In the genomic region with DNA sequence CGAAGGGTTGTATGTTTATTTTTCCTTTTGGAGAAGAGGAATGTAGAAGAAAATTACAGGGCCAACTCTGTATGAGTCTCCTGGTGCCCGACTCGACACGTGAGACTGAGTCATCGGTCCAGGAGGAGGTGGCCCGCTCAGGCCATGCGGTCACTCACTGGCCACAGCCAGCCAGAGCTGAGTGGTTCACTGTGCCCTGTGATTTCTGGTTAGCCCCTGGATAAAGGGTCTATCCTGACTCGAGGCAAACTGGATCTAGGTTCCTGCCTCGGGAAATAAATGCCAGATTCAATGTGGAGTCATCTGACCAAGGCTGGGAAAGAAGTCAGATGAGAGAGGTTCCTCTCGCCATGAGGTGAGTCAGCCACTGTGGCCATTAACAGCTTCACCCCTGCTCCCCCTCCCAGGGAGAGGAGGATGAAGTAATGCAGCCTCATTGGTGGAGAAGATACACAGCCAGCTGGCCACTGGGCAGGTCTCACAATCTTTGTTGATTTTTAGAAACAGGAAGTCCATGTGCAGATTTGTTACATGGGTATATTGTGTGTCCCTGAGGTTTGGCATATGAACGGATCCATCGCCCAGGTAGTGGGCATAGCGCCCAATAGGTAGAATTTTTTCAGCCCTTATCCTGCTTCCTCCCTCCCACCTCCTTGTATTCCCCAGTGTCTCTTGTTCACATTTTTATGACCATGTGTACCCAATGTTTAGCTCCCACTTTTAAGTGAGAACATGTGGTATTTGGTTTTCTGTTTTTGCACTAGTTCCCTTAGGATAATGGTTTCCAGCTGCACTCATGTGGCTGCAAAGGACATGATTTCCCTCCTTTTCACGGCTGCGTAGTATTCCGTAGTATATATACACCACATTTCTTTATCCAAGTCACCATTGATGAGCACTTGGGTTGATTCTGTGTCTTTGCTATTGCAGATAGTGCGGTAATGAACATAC, we compare ENCODE assay signal across 8 cellular contexts. TPM values are rescaled to one million over a fixed set of nuclear protein-coding genes. Genes with fewer than 3 reads are reported as not detected.
A peak's percentile ranks its signal among the peaks of the same experiment; 100 is the strongest.
DNase-seq lines count a peak whose midpoint lies in the region; ATAC-seq and TF ChIP-seq lines count a peak whose summit lies in the region.

No MANE protein-coding gene starts in this region.

- H2AFZ ChIP-seq in SK-N-SH (ENCODE audit: low read depth): no peak overlapping the region; the same call in 1 of the 2 replicates

- H4K20me1 ChIP-seq in SK-N-SH (ENCODE audit: insufficient read depth): no peaks in the 10 kb centered on the region

- peak; percentile 93 for DNase-seq in GM03348 (ENCODE audit: low spot score)
- DNase-seq in SK-N-SH: no peak
- DNase-seq in foreskin keratinocyte: peak; percentile 66 to 90
- DNase-seq in sciatic nerve (ENCODE audit: low spot score): peak; percentile 90
- no peak for DNase-seq in naive thymus-derived CD8-positive, alpha-beta T cell
- DNase-seq in NCI-H1417 (lab: John Stamatoyannopoulos, UW): no peak
- no peak for DNase-seq in GM20000 (ENCODE audit: low spot score)

- peak overlapping the region; percentile 61 for H3K4me2 ChIP-seq in SK-N-SH

- peaks cover 0 to 2% (median 0%) of the 10 kb centered on the region in 5 donors for H3K27me3 Mint-ChIP-seq in naive thymus-derived CD8-positive, alpha-beta T cell

- no peaks in the 10 kb centered on the region for H3K9me3 Mint-ChIP-seq in naive thymus-derived CD8-positive, alpha-beta T cell

- 38% methylated on average over 17 of the region's 17 CpGs for WGBS in SK-N-SH (ENCODE audit: low lambda C conversion rate)

- H3K36me3 ChIP-seq in SK-N-SH (replicated peaks in 1 of 2; ENCODE audit: control insufficient read depth in 1 of 2, insufficient read depth in 2 of 2, low read length in 1 of 2): peaks cover 4 to 55% of the 10 kb centered on the region in 2 experiments

- H3K9me3 ChIP-seq in SK-N-SH: no peaks in the 10 kb centered on the region

- no peak overlapping the region for H3K4me3 Mint-ChIP-seq in naive thymus-derived CD8-positive, alpha-beta T cell

- POLR2A ChIA-PET in SK-N-SH (lab: Yijun Ruan, JAX): no interaction called here
- POLR2A ChIA-PET in naive thymus-derived CD8-positive, alpha-beta T cell (lab: Charles Lee): interaction anchor here (1.4 kb wide), 1 partner anchor 21 kb away, joined by 3 read pairs; no protein-coding TSS in a partner anchor

- TF ChIP-seq EP300 in SK-N-SH (IDR thresholded peaks at IDR 0.05; ENCODE audit: borderline replicate concordance in 1 of 2, low read depth in 1 of 2, low read length in 1 of 2): peak in 1 of 2 experiments; percentile 43; a peak in 1 of 4 replicates

- peaks cover 0 to 7% (median 5%) of the 10 kb centered on the region in 4 donors for H3K4me1 Mint-ChIP-seq in naive thymus-derived CD8-positive, alpha-beta T cell

- ATAC-seq in foreskin keratinocyte (peak; percentile 48), sciatic nerve (peak; percentile 95), GM18868 (IDR thresholded peaks at IDR 0.05; ENCODE audit: unreplicated experiment) (no peak)
- no peak for ATAC-seq in naive thymus-derived CD8-positive, alpha-beta T cell

- H3K9ac ChIP-seq in SK-N-SH: peak overlapping the region; percentile 58

- no peaks in the 10 kb centered on the region for H3K36me3 Mint-ChIP-seq in naive thymus-derived CD8-positive, alpha-beta T cell

- H3K27me3 ChIP-seq in SK-N-SH (ENCODE audit: insufficient read depth) (no peaks in the 10 kb centered on the region), foreskin keratinocyte (no peaks in the 10 kb centered on the region)

- H3F3A ChIP-seq in SK-N-SH (replicated peaks; ENCODE audit: insufficient read depth): peaks cover 49% of the 10 kb centered on the region

- peak overlapping the region; percentile 50 to 98 for H3K27ac ChIP-seq in SK-N-SH (ENCODE audit: low read depth in 2 of 2, low read length in 1 of 2)
- H3K27ac ChIP-seq in foreskin keratinocyte: no peak overlapping the region

- TF ChIP-seq CTCF in SK-N-SH (IDR thresholded peaks at IDR 0.05): no peak
- no peak for TF ChIP-seq CTCF in foreskin keratinocyte (conservative IDR thresholded peaks at IDR 0.05)
- no peak for TF ChIP-seq CTCF in GM20000 (IDR thresholded peaks at IDR 0.05; ENCODE audit: extremely low read depth, missing control alignments)

- H3K4me3 ChIP-seq in SK-N-SH (ENCODE audit: low read depth in 2 of 2, low read length in 1 of 2): peak overlapping the region in 1 of 2 experiments; percentile 1; a peak in 1 of 4 replicates

- CTCF ChIA-PET in SK-N-SH (lab: Yijun Ruan, JAX): interaction anchor here (1.8 to 17.6 kb wide), 3 partner anchors 10 to 106 kb away, joined by 5 to 458 read pairs (median 7); a partner anchor contains a TSS

- no peak overlapping the region for H3K27ac Mint-ChIP-seq in naive thymus-derived CD8-positive, alpha-beta T cell

- intact Hi-C loops in sciatic nerve (cut with DNase I): no loop called here

- no peaks in the 10 kb centered on the region for H3K9me2 ChIP-seq in SK-N-SH

- TF ChIP-seq RAD21 in SK-N-SH (IDR thresholded peaks at IDR 0.05; ENCODE audit: low read length): no peak

- H3K79me2 ChIP-seq in SK-N-SH (ENCODE audit: insufficient read depth): peaks cover 65% of the 10 kb centered on the region

- H3K4me1 ChIP-seq in SK-N-SH (ENCODE audit: control insufficient read depth in 1 of 2, insufficient read depth in 2 of 2, low read depth in 1 of 2, low read length in 1 of 2) (peaks cover 3 to 7% of the 10 kb centered on the region in 2 experiments; a peak in 3 of 4 replicates), foreskin keratinocyte (no peaks in the 10 kb centered on the region)

TF ChIP-seq in SK-N-SH, 30 proteins besides CTCF, POLR2A, EP300 and RAD21 (continues in another document):
- no peak for TF ChIP-seq MEF2A (IDR thresholded peaks at IDR 0.05; ENCODE audit: borderline replicate concordance, low read depth)
- TF ChIP-seq, protein P1, sequence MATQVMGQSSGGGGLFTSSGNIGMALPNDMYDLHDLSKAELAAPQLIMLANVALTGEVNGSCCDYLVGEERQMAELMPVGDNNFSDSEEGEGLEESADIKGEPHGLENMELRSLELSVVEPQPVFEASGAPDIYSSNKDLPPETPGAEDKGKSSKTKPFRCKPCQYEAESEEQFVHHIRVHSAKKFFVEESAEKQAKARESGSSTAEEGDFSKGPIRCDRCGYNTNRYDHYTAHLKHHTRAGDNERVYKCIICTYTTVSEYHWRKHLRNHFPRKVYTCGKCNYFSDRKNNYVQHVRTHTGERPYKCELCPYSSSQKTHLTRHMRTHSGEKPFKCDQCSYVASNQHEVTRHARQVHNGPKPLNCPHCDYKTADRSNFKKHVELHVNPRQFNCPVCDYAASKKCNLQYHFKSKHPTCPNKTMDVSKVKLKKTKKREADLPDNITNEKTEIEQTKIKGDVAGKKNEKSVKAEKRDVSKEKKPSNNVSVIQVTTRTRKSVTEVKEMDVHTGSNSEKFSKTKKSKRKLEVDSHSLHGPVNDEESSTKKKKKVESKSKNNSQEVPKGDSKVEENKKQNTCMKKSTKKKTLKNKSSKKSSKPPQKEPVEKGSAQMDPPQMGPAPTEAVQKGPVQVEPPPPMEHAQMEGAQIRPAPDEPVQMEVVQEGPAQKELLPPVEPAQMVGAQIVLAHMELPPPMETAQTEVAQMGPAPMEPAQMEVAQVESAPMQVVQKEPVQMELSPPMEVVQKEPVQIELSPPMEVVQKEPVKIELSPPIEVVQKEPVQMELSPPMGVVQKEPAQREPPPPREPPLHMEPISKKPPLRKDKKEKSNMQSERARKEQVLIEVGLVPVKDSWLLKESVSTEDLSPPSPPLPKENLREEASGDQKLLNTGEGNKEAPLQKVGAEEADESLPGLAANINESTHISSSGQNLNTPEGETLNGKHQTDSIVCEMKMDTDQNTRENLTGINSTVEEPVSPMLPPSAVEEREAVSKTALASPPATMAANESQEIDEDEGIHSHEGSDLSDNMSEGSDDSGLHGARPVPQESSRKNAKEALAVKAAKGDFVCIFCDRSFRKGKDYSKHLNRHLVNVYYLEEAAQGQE (IDR thresholded peaks at IDR 0.05; ENCODE audit: low read depth, low read length): no peak
- TF ChIP-seq, protein P2, sequence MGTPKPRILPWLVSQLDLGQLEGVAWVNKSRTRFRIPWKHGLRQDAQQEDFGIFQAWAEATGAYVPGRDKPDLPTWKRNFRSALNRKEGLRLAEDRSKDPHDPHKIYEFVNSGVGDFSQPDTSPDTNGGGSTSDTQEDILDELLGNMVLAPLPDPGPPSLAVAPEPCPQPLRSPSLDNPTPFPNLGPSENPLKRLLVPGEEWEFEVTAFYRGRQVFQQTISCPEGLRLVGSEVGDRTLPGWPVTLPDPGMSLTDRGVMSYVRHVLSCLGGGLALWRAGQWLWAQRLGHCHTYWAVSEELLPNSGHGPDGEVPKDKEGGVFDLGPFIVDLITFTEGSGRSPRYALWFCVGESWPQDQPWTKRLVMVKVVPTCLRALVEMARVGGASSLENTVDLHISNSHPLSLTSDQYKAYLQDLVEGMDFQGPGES (IDR thresholded peaks at IDR 0.05; ENCODE audit: low read depth, low read length): no peak
- TF ChIP-seq EZH2phosphoT487 (IDR thresholded peaks at IDR 0.05; ENCODE audit: borderline replicate concordance, low read depth): no peak
- TF ChIP-seq TAF1 (IDR thresholded peaks at IDR 0.05; ENCODE audit: borderline replicate concordance, low read depth, low read length): peak; percentile 49; the same call in 1 of the 2 replicates
- TF ChIP-seq GABPA (IDR thresholded peaks at IDR 0.05; ENCODE audit: low read depth): no peak
- TF ChIP-seq SMC3 (IDR thresholded peaks at IDR 0.05; ENCODE audit: low read depth, low read length): no peak

RNA-seq across cellular contexts. Expression of a gene that starts 21.7 kb away (rescaled TPM):
- 34.6 and 41.2 TPM in 2 replicates for polyA plus RNA-seq in SK-N-SH (2012; rRNA removed)
- polyA plus RNA-seq in SK-N-SH (2012; cell fraction: cytosol; rRNA removed): 22.5 and 26.9 TPM in 2 replicates
- polyA plus RNA-seq in SK-N-SH (2012; cell fraction: nucleus; rRNA removed): 163 and 178 TPM in 2 replicates
- total RNA-seq in foreskin keratinocyte: 30.6 and 31.4 TPM in 2 replicates
- polyA plus RNA-seq in foreskin keratinocyte: 16.2 and 18.9 TPM in 2 replicates
- total RNA-seq in sciatic nerve: 109 TPM
- 100 to 1,000 TPM; 151 to 156 TPM for total RNA-seq in naive thymus-derived CD8-positive, alpha-beta T cell
- 10 to 100 TPM; 27.5 to 45.1 (median 36.7) TPM for polyA plus RNA-seq in naive thymus-derived CD8-positive, alpha-beta T cell

RNA-seq across cellular contexts. Expression of a gene that starts 40.7 kb away (rescaled TPM):
- polyA plus RNA-seq in SK-N-SH (2012; rRNA removed) (0.31 and 0.35 TPM in 2 replicates), foreskin keratinocyte (not detected in 2 replicates)
- polyA plus RNA-seq in SK-N-SH (2012; cell fraction: cytosol; rRNA removed): 0.17 and 0.21 TPM in 2 replicates
- 0.68 and 0.97 TPM in 2 replicates for polyA plus RNA-seq in SK-N-SH (2012; cell fraction: nucleus; rRNA removed)
- total RNA-seq in foreskin keratinocyte (0.04 TPM in 1 of 2 replicates, not detected in the other), sciatic nerve (16.7 TPM)
- total RNA-seq in naive thymus-derived CD8-positive, alpha-beta T cell: under 1 TPM in 1 of 2 experiments, not detected in 1; 0.86 TPM
- polyA plus RNA-seq in naive thymus-derived CD8-positive, alpha-beta T cell: not detected

Comparison
In these comparisons a context has a peak if more than half of its experiments do, and no peak if none do; other contexts are left out.
1. DNase-seq: peak in GM03348 (single experiment), foreskin keratinocyte (2 of 2) and sciatic nerve (single experiment); none in SK-N-SH (single experiment), naive thymus-derived CD8-positive, alpha-beta T cell (0 of 10), NCI-H1417 (0 of 3) and GM20000 (single experiment).
2. ATAC-seq: peak in foreskin keratinocyte (single experiment) and sciatic nerve (single experiment); none in naive thymus-derived CD8-positive, alpha-beta T cell (0 of 2) and GM18868 (single experiment).